ENCODE assay signal across 16 cellular contexts in the genomic region with DNA sequence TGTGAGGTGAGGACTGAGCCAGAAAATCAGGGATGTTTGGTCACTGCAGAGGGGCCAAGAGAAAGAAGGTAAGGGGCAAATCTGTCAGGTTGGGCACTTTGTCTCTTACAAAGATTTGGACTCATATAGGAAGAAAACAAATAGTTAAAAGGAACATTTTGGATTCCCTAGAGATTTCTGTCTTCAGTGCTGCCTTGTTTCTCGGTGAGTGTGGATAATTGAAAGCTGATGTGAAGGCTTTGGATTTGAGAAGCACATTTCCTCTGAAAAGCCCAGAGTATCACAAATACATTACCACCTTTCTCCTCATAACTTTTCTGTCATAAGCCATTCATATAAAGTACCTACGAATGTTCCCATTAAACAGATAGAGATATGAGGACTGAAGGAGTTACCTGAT.
DNase-seq lines count a peak whose midpoint lies in the region; ATAC-seq and TF ChIP-seq lines count a peak whose summit lies in the region.
"Had no signal": no experiment of that assay in that cellular context is flagged by ENCODE, and none has a peak within 500 bp of the region (broad histone marks: within the 10 kb centered on the region; RNA-seq: fewer than 3 reads in every experiment).

No MANE protein-coding gene starts in this region.

- no peaks in the 10 kb centered on the region for H3K9me3 ChIP-seq in PC-3 (ENCODE audit: low read length)
- no peaks in the 10 kb centered on the region for H3K9me3 ChIP-seq in smooth muscle cell (replicated peaks; ENCODE audit: low read depth)
- H3K9me3 ChIP-seq: BLaER1 treated with 17β-estradiol and CSF1 and Interleukin-3, amounts not matched to agents 10 nM and 100 nM; SJCRH30 had no signal

- no peak overlapping the region for H3K27ac Mint-ChIP-seq in activated T-cell treated with anti-CD3 and anti-CD28 coated beads, Interleukin-2, amount 50 U/mL, for 72 hours
- H3K27ac Mint-ChIP-seq: CD4-positive, alpha-beta T cell had no signal

- DNase-seq in PC-3 (no peak), fibroblast of gingiva (ENCODE audit: low read depth) (peak; percentile 12), smooth muscle cell (lab: John Stamatoyannopoulos, UW; ENCODE audit: unreplicated experiment) (no peak), ecto neural progenitor cell (ENCODE audit: low spot score) (no peak)
- DNase-seq in stimulated activated CD4-positive, alpha-beta T cell treated with anti-CD3 and anti-CD28 coated beads, Interleukin-4, amount 100 ng/mL, for 1 hour, result no peak
- no peak for DNase-seq in activated T-cell treated with anti-CD3 and anti-CD28 coated beads, Interleukin-2, amount 50 U/mL, for 72 hours
- no peak for DNase-seq in activated effector memory CD4-positive, alpha-beta T cell treated with Interleukin-2 at 50 U/mL for 16 hours
- DNase-seq: CD4-positive, alpha-beta T cell; NCI-H1436; NCI-H187 treated with DMSO at 0.1 percent for 48 hours; NCI-H2107 had no signal

- H3K36me3 ChIP-seq in PC-3 (ENCODE audit: low read depth, low read length) (no peaks in the 10 kb centered on the region), smooth muscle cell (ENCODE audit: low read depth) (no peaks in the 10 kb centered on the region)
- H3K36me3 ChIP-seq: BLaER1 treated with 17β-estradiol and CSF1 and Interleukin-3, amounts not matched to agents 10 nM and 100 nM; SJCRH30 had no signal

- CTCF ChIA-PET in PC-3 (lab: Charles Lee), result no interaction called here

- no peak overlapping the region for H3K27ac ChIP-seq in PC-3 (ENCODE audit: low read length)
- H3K27ac ChIP-seq in smooth muscle cell (ENCODE audit: low read depth), result no peak overlapping the region
- H3K27ac ChIP-seq: BLaER1 treated with 17β-estradiol and CSF1 and Interleukin-3, amounts not matched to agents 10 nM and 100 nM; PC-9; SJCRH30 had no signal

- H4K20me1 ChIP-seq in PC-3 (ENCODE audit: low read length) (no peaks in the 10 kb centered on the region), smooth muscle cell (ENCODE audit: low read depth) (no peaks in the 10 kb centered on the region)

- peaks cover 53% of the 10 kb centered on the region for H3K27me3 Mint-ChIP-seq in activated T-cell treated with anti-CD3 and anti-CD28 coated beads, Interleukin-2, amount 50 U/mL, for 72 hours (ENCODE audit: low read depth)

- WGBS in smooth muscle cell (ENCODE audit: low lambda C conversion rate), result 54% methylated on average over 2 of the region's 2 CpGs

- H3K9ac ChIP-seq in PC-3 (ENCODE audit: low read length), result no peak overlapping the region
- no peak overlapping the region for H3K9ac ChIP-seq in smooth muscle cell (ENCODE audit: low read depth)
- H3K9ac ChIP-seq: BLaER1 treated with 17β-estradiol and CSF1 and Interleukin-3, amounts not matched to agents 10 nM and 100 nM had no signal

- TF ChIP-seq CTCF in PC-3 (conservative IDR thresholded peaks at IDR 0.05; ENCODE audit: low read depth, low read length) (no peak), smooth muscle cell (IDR thresholded peaks at IDR 0.05; ENCODE audit: borderline replicate concordance, insufficient read depth, poor library complexity, severe bottlenecking) (no peak)

- intact Hi-C loops in PC-3 (cut with micrococcal nuclease), result loop anchor here (1.0 to 2.0 kb wide), 2 partner anchors 34 to 1276 kb away; no protein-coding TSS in a partner anchor

- no peaks in the 10 kb centered on the region for H3K9me3 Mint-ChIP-seq in activated T-cell treated with anti-CD3 and anti-CD28 coated beads, Interleukin-2, amount 50 U/mL, for 72 hours
- H3K9me3 Mint-ChIP-seq: CD4-positive, alpha-beta T cell had no signal

- no peak overlapping the region for H2AFZ ChIP-seq in PC-3 (ENCODE audit: low read length)
- no peak overlapping the region for H2AFZ ChIP-seq in smooth muscle cell (ENCODE audit: low read depth)
- H2AFZ ChIP-seq: PC-9 had no signal

- H3K4me1 ChIP-seq in PC-3 (ENCODE audit: insufficient read depth, low read length) (peaks cover 13% of the 10 kb centered on the region), smooth muscle cell (ENCODE audit: low read depth) (peaks cover 3% of the 10 kb centered on the region)
- H3K4me1 ChIP-seq: BLaER1 treated with 17β-estradiol and CSF1 and Interleukin-3, amounts not matched to agents 10 nM and 100 nM; SJCRH30 had no signal

- ATAC-seq in PC-3, result no peak
- ATAC-seq in activated T-cell treated with anti-CD3 and anti-CD28 coated beads, Interleukin-2, amount 50 U/mL, for 72 hours (replicated peaks in 1 of 2), result no peak
- ATAC-seq: HepG2, Right ventricle myocardium inferior had no signal

- H3F3A ChIP-seq in PC-3 (ENCODE audit: low read length, unreplicated experiment) (no peaks in the 10 kb centered on the region), smooth muscle cell (ENCODE audit: low read depth) (no peaks in the 10 kb centered on the region)

- H3K27me3 ChIP-seq in PC-3 (ENCODE audit: low read length), result no peaks in the 10 kb centered on the region
- H3K27me3 ChIP-seq in smooth muscle cell (ENCODE audit: low read depth), result no peaks in the 10 kb centered on the region
- H3K27me3 ChIP-seq: SJCRH30 had no signal

- H3K4me3 ChIP-seq in PC-3 (ENCODE audit: low read length) (no peak overlapping the region), smooth muscle cell (no peak overlapping the region)
- H3K4me3 ChIP-seq: BLaER1 treated with 17β-estradiol and CSF1 and Interleukin-3, amounts not matched to agents 10 nM and 100 nM; PC-9; SJCRH30 had no signal

- no peaks in the 10 kb centered on the region for H3K36me3 Mint-ChIP-seq in activated T-cell treated with anti-CD3 and anti-CD28 coated beads, Interleukin-2, amount 50 U/mL, for 72 hours (ENCODE audit: insufficient read depth in 2 of 2)

- H3K4me1 Mint-ChIP-seq in activated T-cell treated with anti-CD3 and anti-CD28 coated beads, Interleukin-2, amount 50 U/mL, for 72 hours (ENCODE audit: low read depth), result no peaks in the 10 kb centered on the region

- H3K4me2 ChIP-seq in PC-3 (ENCODE audit: low read length) (0 out of 2 replicates have a peak overlapping the region, but pooled peaks have one; percentile 41), smooth muscle cell (peak overlapping the region; percentile 36)
- H3K4me2 ChIP-seq: BLaER1 treated with 17β-estradiol and CSF1 and Interleukin-3, amounts not matched to agents 10 nM and 100 nM; PC-9 had no signal

- POLR2A ChIA-PET in PC-3 (lab: Charles Lee; ENCODE audit: unreplicated experiment), result no interaction called here

- no peaks in the 10 kb centered on the region for H3K9me2 ChIP-seq in PC-3 (replicated peaks; ENCODE audit: low read length)

- BruUV-seq in PC-3 (replicated peaks; lab: Mats Ljungman, UMichigan), result no TSS peak

- no peak overlapping the region for H3K4me3 Mint-ChIP-seq in activated T-cell treated with anti-CD3 and anti-CD28 coated beads, Interleukin-2, amount 50 U/mL, for 72 hours
- H3K4me3 Mint-ChIP-seq: CD4-positive, alpha-beta T cell had no signal

- no peaks in the 10 kb centered on the region for H3K79me2 ChIP-seq in PC-3 (ENCODE audit: low read length)
- no peaks in the 10 kb centered on the region for H3K79me2 ChIP-seq in smooth muscle cell (ENCODE audit: low read depth)
